Comparison of ENCODE assay signal across 8 cellular contexts in the genomic region with DNA sequence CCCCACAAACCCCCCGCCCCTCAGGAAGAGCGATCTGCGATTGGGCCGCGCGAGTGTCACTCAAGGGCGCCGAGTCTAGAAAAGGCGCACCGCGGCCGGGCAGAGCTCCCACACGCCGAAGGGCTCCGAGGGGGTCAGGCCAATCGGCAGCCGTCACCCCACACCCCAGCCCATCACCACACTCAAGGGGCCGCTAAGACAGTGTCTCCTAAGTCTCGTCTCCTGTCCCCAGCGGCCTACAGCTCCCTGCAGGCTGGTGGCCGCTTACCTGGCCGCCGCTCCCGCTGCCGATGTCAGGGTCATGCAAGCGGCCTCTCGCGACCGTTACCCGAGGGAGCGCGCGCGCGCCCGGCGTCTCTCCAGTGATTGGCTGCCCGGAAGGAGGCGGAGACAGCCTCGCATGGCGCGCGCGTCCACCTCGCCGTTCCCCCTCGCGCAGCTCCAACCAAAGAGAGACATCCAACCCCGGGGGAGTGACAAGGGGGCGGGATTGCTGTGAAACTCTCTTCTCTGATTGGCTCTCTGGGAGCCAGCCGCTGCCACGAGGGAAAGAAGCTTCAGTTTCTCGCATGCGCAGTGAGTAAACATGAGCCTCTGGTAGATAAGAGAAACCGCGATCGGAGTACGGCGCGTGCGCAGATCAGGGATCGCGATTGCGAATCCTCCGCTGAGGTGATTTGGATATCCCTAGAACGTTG. TPM values are rescaled to one million over a fixed set of nuclear protein-coding genes. Genes with fewer than 3 reads are reported as not detected.
A peak's percentile ranks its signal among the peaks of the same experiment; 100 is the strongest.
DNase-seq lines count a peak whose midpoint lies in the region; ATAC-seq and TF ChIP-seq lines count a peak whose summit lies in the region.

MPHOSPH9 (minus strand) TSS at position 335 of the 698 bp plus-strand sequence. CDS start 2,777 bp downstream, outside the sequence.
MTRFR (plus strand) TSS at position 630 of the 698 bp plus-strand sequence. CDS start 20,239 bp downstream, outside the sequence.

- DNase-seq in DMS53 treated with DMSO at 0.1 percent for 48 hours (lab: John Stamatoyannopoulos, UW; ENCODE audit: unreplicated experiment) = peak; percentile 99
- DNase-seq in Peyer's patch = peak; percentile 98 to 99 (median 99)
- DNase-seq in activated T-cell treated with anti-CD3 and anti-CD28 coated beads, Interleukin-2, amount 50 U/mL, for 48 hours = peak; percentile 98
- peak; percentile 100 for DNase-seq in esophagus muscularis mucosa (ENCODE audit: extremely low spot score)
- DNase-seq in stimulated activated CD8-positive, alpha-beta memory T cell treated with anti-CD3 and anti-CD28 coated beads, Interleukin-7, amount 100 ng/mL, for 4 hours (ENCODE audit: low read depth in 2 of 2) = peak; percentile 98 to 99

- H3K4me3 ChIP-seq in KMS-11 (IDR thresholded peaks at IDR 0.05; ENCODE audit: insufficient read depth, low read depth, low read length) (no peak within 1 kb of the TSS), Peyer's patch (peak within 1 kb of the TSS; percentile 66 to 71 (median 70)), esophagus muscularis mucosa (peak within 1 kb of the TSS; percentile 76 to 94 (median 82)), muscle layer of duodenum (ENCODE audit: low read depth in 1 of 2, low read length in 2 of 2) (peak within 1 kb of the TSS; percentile 79 to 98)

- intact Hi-C loops in esophagus muscularis mucosa (cut with DNase I) = loop anchor here (5.0 kb wide), 1 partner anchor 81 kb away; the partner anchor contains the start of gene PITPNM2

- H3K4me2 ChIP-seq in KMS-11 = peak within 1 kb of the TSS; percentile 63

- WGBS in esophagus muscularis mucosa = under 1% methylated on average over 38 of the region's 66 CpGs

- H3K27ac ChIP-seq in KMS-11 (peak within 1 kb of the TSS; percentile 55), Peyer's patch (peak within 1 kb of the TSS; percentile 83 to 95 (median 92)), esophagus muscularis mucosa (replicated peaks in 1 of 4) (peak within 1 kb of the TSS; percentile 88 to 93 (median 92)), muscle layer of duodenum (ENCODE audit: low read length) (peak within 1 kb of the TSS; percentile 92)

- H3K4me1 ChIP-seq in KMS-11 (ENCODE audit: low read depth, poor library complexity, severe bottlenecking) (peaks cover 36% of the 10 kb centered on the region), Peyer's patch (peaks cover 0 to 40% (median 7%) of the 10 kb centered on the region in 4 donors), esophagus muscularis mucosa (peaks cover 28 to 64% (median 51%) of the 10 kb centered on the region in 4 donors), muscle layer of duodenum (ENCODE audit: control insufficient read depth in 1 of 2, insufficient read depth in 2 of 2, low read length in 2 of 2) (peaks cover 3 to 22% of the 10 kb centered on the region in 2 donors)

- TF ChIP-seq POLR2A in Peyer's patch (IDR thresholded peaks at IDR 0.05) (peak; percentile 95 to 96), esophagus muscularis mucosa (IDR thresholded peaks at IDR 0.05; ENCODE audit: low read depth) (peak; percentile 96)

- peak within 1 kb of the TSS; percentile 92 for H2AFZ ChIP-seq in KMS-11 (ENCODE audit: low read depth)

- H3K79me2 ChIP-seq in KMS-11 (ENCODE audit: insufficient read depth, low read depth) = peaks cover 58% of the 10 kb centered on the region

- no peaks in the 10 kb centered on the region for H3K9me3 ChIP-seq in Peyer's patch
- H3K9me3 ChIP-seq in esophagus muscularis mucosa = no peaks in the 10 kb centered on the region
- no peaks in the 10 kb centered on the region for H3K9me3 ChIP-seq in muscle layer of duodenum (ENCODE audit: control insufficient read depth in 1 of 2, low read length in 2 of 2)

- H4K20me1 ChIP-seq in KMS-11 (ENCODE audit: insufficient read depth) = no peaks in the 10 kb centered on the region

- peak; percentile 80 for ATAC-seq in GM21737 (IDR thresholded peaks at IDR 0.05; ENCODE audit: unreplicated experiment)

- TF ChIP-seq CTCF in KMS-11 (conservative IDR thresholded peaks at IDR 0.05; ENCODE audit: low read depth, low read length) = no peak
- peak in 2 of 6 experiments; percentile 5 to 19 for TF ChIP-seq CTCF in Peyer's patch (IDR thresholded peaks at IDR 0.05)
- no peak for TF ChIP-seq CTCF in esophagus muscularis mucosa (IDR thresholded peaks at IDR 0.05)

- TF ChIP-seq EP300 in esophagus muscularis mucosa (IDR thresholded peaks at IDR 0.05) = no peak

- H3K36me3 ChIP-seq in KMS-11 (ENCODE audit: insufficient read depth) = no peaks in the 10 kb centered on the region
- H3K36me3 ChIP-seq in Peyer's patch = no peaks in the 10 kb centered on the region
- H3K36me3 ChIP-seq in esophagus muscularis mucosa = no peaks in the 10 kb centered on the region
- H3K36me3 ChIP-seq in muscle layer of duodenum (ENCODE audit: control insufficient read depth in 1 of 2, insufficient read depth in 2 of 2, low read length in 2 of 2) = peaks cover 0 to 3% of the 10 kb centered on the region in 2 donors

- peak within 1 kb of the TSS; percentile 74 for H3K9ac ChIP-seq in KMS-11

- no peaks in the 10 kb centered on the region for H3K27me3 ChIP-seq in KMS-11 (ENCODE audit: insufficient read depth, low read depth)
- H3K27me3 ChIP-seq in Peyer's patch = no peaks in the 10 kb centered on the region
- no peaks in the 10 kb centered on the region for H3K27me3 ChIP-seq in esophagus muscularis mucosa
- H3K27me3 ChIP-seq in muscle layer of duodenum (ENCODE audit: low read depth, low read length) = no peaks in the 10 kb centered on the region

RNA-seq across cellular contexts. Expression of gene MPHOSPH9, which starts in this region (rescaled TPM):
- total RNA-seq in Peyer's patch (10 to 100 TPM; 26.0 to 71.0 (median 35.6) TPM), esophagus muscularis mucosa (10 to 100 TPM; 14.2 to 25.3 (median 15.1) TPM)

RNA-seq across cellular contexts. Expression of gene MTRFR, which starts in this region (rescaled TPM):
- total RNA-seq in Peyer's patch (10 to 100 TPM; 10.2 to 23.1 (median 17.1) TPM), esophagus muscularis mucosa (10 to 100 TPM in 1 of 4 donors, 1 to 10 TPM in 3; 7.9 to 13.7 (median 9.2) TPM)
